ENCODE assay signal across 14 cellular contexts in the genomic region with DNA sequence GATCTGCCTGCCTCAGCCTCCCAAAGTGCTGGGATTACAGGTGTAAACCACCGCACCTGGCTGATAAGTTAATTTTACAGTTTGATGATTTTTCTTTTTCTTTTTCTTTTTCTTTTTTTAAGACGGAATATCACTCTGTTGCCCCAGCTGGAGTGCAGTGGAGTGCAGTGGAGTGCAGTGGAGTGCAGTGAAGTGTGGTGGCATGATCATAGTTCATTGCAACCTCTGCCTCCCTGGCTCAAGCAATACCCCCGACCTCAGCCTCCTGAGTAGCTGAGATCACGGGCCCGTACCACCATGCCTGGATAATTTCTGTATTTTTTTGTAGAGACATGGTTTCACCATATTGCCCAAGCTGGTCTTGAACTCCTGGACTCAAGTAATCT.
DNase-seq lines count a peak whose midpoint lies in the region; ATAC-seq and TF ChIP-seq lines count a peak whose summit lies in the region.
"Had no signal": no experiment of that assay in that cellular context is flagged by ENCODE, and none has a peak within 500 bp of the region (broad histone marks: within the 10 kb centered on the region; RNA-seq: fewer than 3 reads in every experiment).

No MANE protein-coding gene starts in this region.

- TF ChIP-seq POLR2A in erythroblast (IDR thresholded peaks at IDR 0.05; ENCODE audit: low read length) = no peak

- no peak for TF ChIP-seq CTCF in WTC11 (IDR thresholded peaks at IDR 0.05)

- H2BK120ac ChIP-seq in neuronal stem cell (ENCODE audit: low read depth, low read length) = no peak overlapping the region

- no peaks in the 10 kb centered on the region for H3K4me1 ChIP-seq in neuronal stem cell (ENCODE audit: control insufficient read depth in 2 of 2, insufficient read depth in 1 of 2, low read depth in 1 of 2, low read length in 2 of 2)
- H3K4me1 ChIP-seq: esophagus muscularis mucosa, sigmoid colon had no signal

- peak; percentile 61 for ATAC-seq in GM19351 (IDR thresholded peaks at IDR 0.05; ENCODE audit: unreplicated experiment)
- ATAC-seq in HG02759 (IDR thresholded peaks at IDR 0.05; ENCODE audit: unreplicated experiment) = peak; percentile 85
- ATAC-seq in HG03439 (IDR thresholded peaks at IDR 0.05; ENCODE audit: unreplicated experiment) = peak; percentile 52
- ATAC-seq in WTC11 = no peak
- ATAC-seq: activated T-helper 17 cell treated with anti-CD3 and anti-CD28 coated beads, Interleukin-2, amount 50 U/mL, for 72 hours had no signal

- H3K27ac Mint-ChIP-seq in WTC11 = no peak overlapping the region
- H3K27ac Mint-ChIP-seq: activated T-helper 17 cell treated with anti-CD3 and anti-CD28 coated beads, Interleukin-2, amount 50 U/mL, for 72 hours had no signal

- H3K36me3 ChIP-seq in neuronal stem cell (replicated peaks in 1 of 2; ENCODE audit: control insufficient read depth in 2 of 2, insufficient read depth in 2 of 2, low read length in 2 of 2) = no peaks in the 10 kb centered on the region
- H3K36me3 ChIP-seq: esophagus muscularis mucosa, sigmoid colon had no signal

- H3K79me1 ChIP-seq in neuronal stem cell (ENCODE audit: low read depth, low read length) = no peaks in the 10 kb centered on the region

- H3K4me2 ChIP-seq in neuronal stem cell (ENCODE audit: insufficient read depth, low read length, poor library complexity, severe bottlenecking) = no peak overlapping the region
- H3K4me2 ChIP-seq: KMS-11 had no signal

- H3K4me3 ChIP-seq in neuronal stem cell (ENCODE audit: low read length in 2 of 2) = no peak overlapping the region
- H3K4me3 ChIP-seq: esophagus muscularis mucosa, sigmoid colon had no signal

- H4K8ac ChIP-seq in neuronal stem cell (ENCODE audit: low read depth, low read length) = no peak overlapping the region

- peaks cover 16% of the 10 kb centered on the region for H3K9me3 Mint-ChIP-seq in WTC11
- H3K9me3 Mint-ChIP-seq: activated T-helper 17 cell treated with anti-CD3 and anti-CD28 coated beads, Interleukin-2, amount 50 U/mL, for 72 hours had no signal

- H2AFZ ChIP-seq in neuronal stem cell (ENCODE audit: low read length) = no peak overlapping the region

- H3K4me1 Mint-ChIP-seq in WTC11 = peaks cover 11% of the 10 kb centered on the region
- H3K4me1 Mint-ChIP-seq: activated T-helper 17 cell treated with anti-CD3 and anti-CD28 coated beads, Interleukin-2, amount 50 U/mL, for 72 hours had no signal

- no peak overlapping the region for H3K4ac ChIP-seq in neuronal stem cell (ENCODE audit: low read length)

- H3K27me3 Mint-ChIP-seq in WTC11 (ENCODE audit: low read depth) = no peaks in the 10 kb centered on the region

- no peak overlapping the region for H3K23ac ChIP-seq in neuronal stem cell (ENCODE audit: low read depth, low read length, poor library complexity)

- H2BK5ac ChIP-seq in neuronal stem cell (ENCODE audit: low read length) = no peak overlapping the region

- H3K27ac ChIP-seq in neuronal stem cell (replicated peaks; ENCODE audit: low read length) = no peak overlapping the region
- H3K27ac ChIP-seq: esophagus muscularis mucosa, KMS-11, sigmoid colon had no signal

- no peak overlapping the region for H3K14ac ChIP-seq in neuronal stem cell (ENCODE audit: low read length)

- no peaks in the 10 kb centered on the region for H3K9me3 ChIP-seq in neuronal stem cell (replicated peaks in 1 of 2; ENCODE audit: control insufficient read depth in 2 of 2, insufficient read depth in 1 of 2, low read depth in 1 of 2, low read length in 2 of 2)
- H3K9me3 ChIP-seq: esophagus muscularis mucosa, sigmoid colon had no signal

- WGBS in neuronal stem cell (ENCODE audit: extremely low coverage in 2 of 2, insufficient read length in 2 of 2, insufficient replicate concordance in 1 of 2), 2 donors = no CpG with 5 or more reads among the region's 5 CpGs

- no peak overlapping the region for H3K18ac ChIP-seq in neuronal stem cell (ENCODE audit: low read length)

- no peak overlapping the region for H2BK12ac ChIP-seq in neuronal stem cell (ENCODE audit: low read length)

- POLR2A ChIA-PET in WTC11 (lab: Charles Lee) = no interaction called here

- H2BK15ac ChIP-seq in neuronal stem cell (ENCODE audit: low read length) = no peak overlapping the region

- no peaks in the 10 kb centered on the region for H3K36me3 Mint-ChIP-seq in WTC11

- DNase-seq in Caki2 (ENCODE audit: low read depth) (peak; percentile 66), neuronal stem cell (ENCODE audit: low spot score) (no peak), NCI-H774 (lab: John Stamatoyannopoulos, UW) (no peak), erythroblast (lab: John Stamatoyannopoulos, UW) (no peak), WTC11 (ENCODE audit: low spot score) (no peak)
- DNase-seq: EL, SHP77 treated with DMSO at 0.1 percent for 48 hours, sigmoid colon had no signal

- no peak overlapping the region for H3K9ac ChIP-seq in neuronal stem cell (ENCODE audit: low read depth, low read length, poor library complexity)
- H3K9ac ChIP-seq: KMS-11 had no signal

- in situ Hi-C loops in Caki2 (cut with HindIII; ENCODE audit: low pct_unique_long_range_greater_than_20kb, low sequenced_read_pairs) = no loop called here

- no peak overlapping the region for H4K91ac ChIP-seq in neuronal stem cell (ENCODE audit: low read depth, low read length, poor library complexity)

- CTCF ChIA-PET in WTC11 (lab: Charles Lee) = no interaction called here

- H2AK5ac ChIP-seq in neuronal stem cell (ENCODE audit: low read depth, low read length) = no peak overlapping the region

- no peak overlapping the region for H3K4me3 Mint-ChIP-seq in WTC11
- H3K4me3 Mint-ChIP-seq: activated T-helper 17 cell treated with anti-CD3 and anti-CD28 coated beads, Interleukin-2, amount 50 U/mL, for 72 hours had no signal

- no peaks in the 10 kb centered on the region for H3K27me3 ChIP-seq in neuronal stem cell (ENCODE audit: control insufficient read depth in 3 of 3, insufficient read depth in 3 of 3, low read depth in 1 of 3, low read length in 3 of 3)
- H3K27me3 ChIP-seq: esophagus muscularis mucosa, sigmoid colon had no signal

TF ChIP-seq in WTC11, 78 proteins besides CTCF, POLR2A, EP300 and RAD21 (continues in another document):
- no peak for TF ChIP-seq ZNF512 (CRISPR knock-in tag; IDR thresholded peaks at IDR 0.05; ENCODE audit: borderline replicate concordance)
- TF ChIP-seq, protein P1, sequence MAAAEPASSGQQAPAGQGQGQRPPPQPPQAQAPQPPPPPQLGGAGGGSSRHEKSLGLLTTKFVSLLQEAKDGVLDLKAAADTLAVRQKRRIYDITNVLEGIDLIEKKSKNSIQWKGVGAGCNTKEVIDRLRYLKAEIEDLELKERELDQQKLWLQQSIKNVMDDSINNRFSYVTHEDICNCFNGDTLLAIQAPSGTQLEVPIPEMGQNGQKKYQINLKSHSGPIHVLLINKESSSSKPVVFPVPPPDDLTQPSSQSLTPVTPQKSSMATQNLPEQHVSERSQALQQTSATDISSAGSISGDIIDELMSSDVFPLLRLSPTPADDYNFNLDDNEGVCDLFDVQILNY (CRISPR knock-in tag; IDR thresholded peaks at IDR 0.05) = no peak
- TF ChIP-seq ESRRA (CRISPR knock-in tag; IDR thresholded peaks at IDR 0.05; ENCODE audit: borderline replicate concordance) = no peak
- TF ChIP-seq, protein P2, sequence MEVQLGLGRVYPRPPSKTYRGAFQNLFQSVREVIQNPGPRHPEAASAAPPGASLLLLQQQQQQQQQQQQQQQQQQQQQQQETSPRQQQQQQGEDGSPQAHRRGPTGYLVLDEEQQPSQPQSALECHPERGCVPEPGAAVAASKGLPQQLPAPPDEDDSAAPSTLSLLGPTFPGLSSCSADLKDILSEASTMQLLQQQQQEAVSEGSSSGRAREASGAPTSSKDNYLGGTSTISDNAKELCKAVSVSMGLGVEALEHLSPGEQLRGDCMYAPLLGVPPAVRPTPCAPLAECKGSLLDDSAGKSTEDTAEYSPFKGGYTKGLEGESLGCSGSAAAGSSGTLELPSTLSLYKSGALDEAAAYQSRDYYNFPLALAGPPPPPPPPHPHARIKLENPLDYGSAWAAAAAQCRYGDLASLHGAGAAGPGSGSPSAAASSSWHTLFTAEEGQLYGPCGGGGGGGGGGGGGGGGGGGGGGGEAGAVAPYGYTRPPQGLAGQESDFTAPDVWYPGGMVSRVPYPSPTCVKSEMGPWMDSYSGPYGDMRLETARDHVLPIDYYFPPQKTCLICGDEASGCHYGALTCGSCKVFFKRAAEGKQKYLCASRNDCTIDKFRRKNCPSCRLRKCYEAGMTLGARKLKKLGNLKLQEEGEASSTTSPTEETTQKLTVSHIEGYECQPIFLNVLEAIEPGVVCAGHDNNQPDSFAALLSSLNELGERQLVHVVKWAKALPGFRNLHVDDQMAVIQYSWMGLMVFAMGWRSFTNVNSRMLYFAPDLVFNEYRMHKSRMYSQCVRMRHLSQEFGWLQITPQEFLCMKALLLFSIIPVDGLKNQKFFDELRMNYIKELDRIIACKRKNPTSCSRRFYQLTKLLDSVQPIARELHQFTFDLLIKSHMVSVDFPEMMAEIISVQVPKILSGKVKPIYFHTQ (CRISPR knock-in tag; IDR thresholded peaks at IDR 0.05) = no peak
- TF ChIP-seq ZNF423 (CRISPR knock-in tag; IDR thresholded peaks at IDR 0.05) = no peak
- no peak for TF ChIP-seq ZNF138 (CRISPR knock-in tag; conservative IDR thresholded peaks at IDR 0.05)
- TF ChIP-seq, protein P3, sequence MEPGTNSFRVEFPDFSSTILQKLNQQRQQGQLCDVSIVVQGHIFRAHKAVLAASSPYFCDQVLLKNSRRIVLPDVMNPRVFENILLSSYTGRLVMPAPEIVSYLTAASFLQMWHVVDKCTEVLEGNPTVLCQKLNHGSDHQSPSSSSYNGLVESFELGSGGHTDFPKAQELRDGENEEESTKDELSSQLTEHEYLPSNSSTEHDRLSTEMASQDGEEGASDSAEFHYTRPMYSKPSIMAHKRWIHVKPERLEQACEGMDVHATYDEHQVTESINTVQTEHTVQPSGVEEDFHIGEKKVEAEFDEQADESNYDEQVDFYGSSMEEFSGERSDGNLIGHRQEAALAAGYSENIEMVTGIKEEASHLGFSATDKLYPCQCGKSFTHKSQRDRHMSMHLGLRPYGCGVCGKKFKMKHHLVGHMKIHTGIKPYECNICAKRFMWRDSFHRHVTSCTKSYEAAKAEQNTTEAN (CRISPR knock-in tag; IDR thresholded peaks at IDR 0.05) = no peak
